ENCODE assay signal across 29 cellular contexts in the genomic region with DNA sequence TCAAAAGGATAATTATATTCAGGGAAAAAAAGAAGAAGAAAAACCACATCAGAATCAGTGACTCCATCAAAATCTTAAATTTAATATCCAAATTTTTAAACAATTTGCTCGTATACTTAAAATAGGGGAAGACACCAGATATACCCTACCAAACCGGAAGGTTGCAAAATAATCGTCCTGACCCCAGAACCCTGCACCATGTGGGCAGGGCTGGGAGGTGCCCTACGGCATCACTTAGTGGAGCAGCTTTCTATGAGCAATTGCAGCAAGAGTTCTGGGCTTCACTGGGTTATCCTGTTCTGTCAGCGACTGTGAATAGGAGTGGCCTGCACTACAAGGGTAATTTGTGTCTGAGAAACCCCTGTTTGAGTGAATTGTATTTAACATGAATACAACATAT.
"Had no signal": no experiment of that assay in that cellular context is flagged by ENCODE, and none has a peak within 500 bp of the region (broad histone marks: within the 10 kb centered on the region; RNA-seq: fewer than 3 reads in every experiment).

No MANE protein-coding gene starts in this region.

- ATAC-seq: left colon; left lung; lower lobe of right lung; naive thymus-derived CD8-positive, alpha-beta T cell; pancreas; right cardiac atrium; sciatic nerve; upper lobe of right lung had no signal

- H3K4me3 Mint-ChIP-seq: immature natural killer cell; naive thymus-derived CD8-positive, alpha-beta T cell; nephron; neural crest cell; stimulated activated naive CD8-positive, alpha-beta T cell treated with anti-CD3 and anti-CD28 coated beads, Interleukin-15, Interleukin-2, amounts not matched to agents 100 ng/mL and 50 ng/mL, for 24 hours had no signal

- H3K27ac Mint-ChIP-seq: immature natural killer cell; naive thymus-derived CD8-positive, alpha-beta T cell; nephron; stimulated activated naive CD8-positive, alpha-beta T cell treated with anti-CD3 and anti-CD28 coated beads, Interleukin-15, Interleukin-2, amounts not matched to agents 100 ng/mL and 50 ng/mL, for 24 hours had no signal

- H3K36me3 Mint-ChIP-seq: immature natural killer cell; naive thymus-derived CD8-positive, alpha-beta T cell had no signal

- H3K9me3 Mint-ChIP-seq: immature natural killer cell; nephron; neural crest cell; stimulated activated naive CD8-positive, alpha-beta T cell treated with anti-CD3 and anti-CD28 coated beads, Interleukin-15, Interleukin-2, amounts not matched to agents 100 ng/mL and 50 ng/mL, for 24 hours had no signal

- DNase-seq: immature natural killer cell; kidney; left colon; left lung; lower lobe of right lung; mammary epithelial cell; mesenchymal stem cell; naive thymus-derived CD8-positive, alpha-beta T cell; nucleus accumbens; pancreas; posterior cingulate gyrus; retina; right cardiac atrium; stimulated activated CD4-positive, alpha-beta T cell treated with anti-CD3 and anti-CD28 coated beads, Interleukin-12 subunit alpha, Interleukin-12 subunit beta, amount 100 ng/mL, for 4 hours; stimulated activated CD4-positive, alpha-beta T cell treated with anti-CD3 and anti-CD28 coated beads, Interleukin-15, amount 100 ng/mL, for 24 hours; stimulated activated CD4-positive, alpha-beta T cell treated with anti-CD3 and anti-CD28 coated beads, Interleukin-2, amount 100 ng/mL, for 24 hours; stimulated activated CD4-positive, alpha-beta T cell treated with anti-CD3 and anti-CD28 coated beads, Interleukin-4, amount 100 ng/mL, for 1 hour; stimulated activated naive CD4-positive, alpha-beta T cell; tibial artery; trophoblast cell; upper lobe of right lung had no signal

- H3K4me3 ChIP-seq: left lung, lower lobe of right lung, pancreas, prostate gland, skin epidermis, suprapubic skin, thoracic aorta, tibial artery, upper lobe of right lung had no signal

- H3K4me1 Mint-ChIP-seq: immature natural killer cell; naive thymus-derived CD8-positive, alpha-beta T cell; nephron; neural crest cell had no signal
